In genomic region chr16:58963479-58963878, GRCh38 we compare ENCODE assay signal across 10 cellular contexts.
"Had no signal": no experiment of that assay in that cellular context is flagged by ENCODE, and none has a peak within 500 bp of the region (broad histone marks: within the 10 kb centered on the region; RNA-seq: fewer than 3 reads in every experiment).

No MANE protein-coding gene starts in this region.

- H3K4me3 ChIP-seq: GM23248, K562 had no signal

- FAIRE-seq: H1, H54, K562 had no signal

- ATAC-seq: K562 had no signal

- H3K27ac ChIP-seq: GM23248, HL-60 had no signal

- DNase-seq: GM23248, H9, HCEC 1CT, HFFc6, IMR-90, KG1 had no signal

- H3K4me3 Mint-ChIP-seq: H9, HFFc6 had no signal

- H3K9ac ChIP-seq: GM23248 had no signal

- H2AFZ ChIP-seq: GM23248 had no signal

- H3K27ac Mint-ChIP-seq: H9, HFFc6 had no signal
